ENCODE assay signal across 8 cellular contexts in genomic region chr2:199019898-199020507, GRCh38.
DNase-seq lines count a peak whose midpoint lies in the region; ATAC-seq, FAIRE-seq and TF ChIP-seq lines count a peak whose summit lies in the region.

No MANE protein-coding gene starts in this region.

- no peaks in the 10 kb centered on the region for H3K27me3 Mint-ChIP-seq in glutamatergic neuron (ENCODE audit: unreplicated experiment)
- H3K27me3 Mint-ChIP-seq in CD14-positive monocyte (ENCODE audit: low read depth in 3 of 3) = no peaks in the 10 kb centered on the region

- no peaks in the 10 kb centered on the region for H3K36me3 Mint-ChIP-seq in glutamatergic neuron (ENCODE audit: unreplicated experiment)
- no peaks in the 10 kb centered on the region for H3K36me3 Mint-ChIP-seq in CD14-positive monocyte

- peak; percentile 57 for FAIRE-seq in RCC 7860 (lab: Jason Lieb, UNC)

- intact Hi-C loops in CD14-positive monocyte (cut with micrococcal nuclease) = no loop called here

- H3K4me3 Mint-ChIP-seq in glutamatergic neuron (ENCODE audit: unreplicated experiment) (no peak overlapping the region), CD14-positive monocyte (no peak overlapping the region)

- DNase-seq in DMS53 treated with DMSO at 0.1 percent for 48 hours (lab: John Stamatoyannopoulos, UW; ENCODE audit: unreplicated experiment) = peak; percentile 41
- DNase-seq in RCC 7860 (ENCODE audit: low spot score) = peak; percentile 23
- peak; percentile 33 for DNase-seq in glutamatergic neuron
- DNase-seq in CD14-positive monocyte (ENCODE audit: low spot score) = no peak

- TF ChIP-seq CTCF in glutamatergic neuron (IDR thresholded peaks at IDR 0.05; ENCODE audit: partially characterized antibody, unreplicated experiment) (peak; percentile 70), CD14-positive monocyte (IDR thresholded peaks at IDR 0.05) (no peak)

- no peak overlapping the region for H3K27ac Mint-ChIP-seq in glutamatergic neuron (ENCODE audit: unreplicated experiment)
- H3K27ac Mint-ChIP-seq in CD14-positive monocyte = no peak overlapping the region

- H3K9me3 Mint-ChIP-seq in glutamatergic neuron (ENCODE audit: unreplicated experiment) (no peaks in the 10 kb centered on the region), CD14-positive monocyte (peaks cover 0 to 1% (median 0%) of the 10 kb centered on the region in 7 donors)

- H3K4me1 Mint-ChIP-seq in glutamatergic neuron (ENCODE audit: low read depth, unreplicated experiment) = peaks cover 5% of the 10 kb centered on the region
- H3K4me1 Mint-ChIP-seq in CD14-positive monocyte = no peaks in the 10 kb centered on the region

- ATAC-seq in HG03354 (IDR thresholded peaks at IDR 0.05; ENCODE audit: poor library complexity, severe bottlenecking, unreplicated experiment) = peak; percentile 78
- ATAC-seq in HG02852 (IDR thresholded peaks at IDR 0.05; ENCODE audit: unreplicated experiment) = no peak
- ATAC-seq in HG02870 (IDR thresholded peaks at IDR 0.05; ENCODE audit: unreplicated experiment) = no peak
- ATAC-seq in HG02973 (IDR thresholded peaks at IDR 0.05; ENCODE audit: unreplicated experiment) = no peak
